ENCODE assay signal across 8 cellular contexts in the genomic region with DNA sequence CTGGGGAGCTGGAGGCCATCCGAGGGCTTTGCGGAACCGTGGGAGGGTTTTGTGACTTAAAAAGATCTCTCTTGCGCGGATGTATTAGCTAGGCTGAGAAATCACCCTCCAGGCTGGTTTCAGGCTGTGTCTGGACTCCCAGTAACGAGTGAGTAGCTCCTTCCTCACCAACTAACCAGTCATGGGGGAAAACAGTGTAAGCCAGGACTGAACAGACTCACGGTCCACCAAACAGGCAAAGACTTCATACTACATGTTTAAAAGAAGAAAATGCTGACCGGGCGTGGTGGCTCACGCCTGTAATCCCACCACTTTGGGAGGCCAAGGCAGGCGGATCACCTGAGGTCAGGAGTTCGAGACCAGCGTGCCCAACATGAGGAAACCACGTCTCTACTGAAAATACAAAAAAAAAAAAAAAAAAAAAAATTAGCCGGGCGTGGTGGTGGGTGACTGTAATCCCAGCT. TPM values are rescaled to one million over a fixed set of nuclear protein-coding genes. Genes with fewer than 3 reads are reported as not detected.
DNase-seq lines count a peak whose midpoint lies in the region; ATAC-seq and TF ChIP-seq lines count a peak whose summit lies in the region.

No MANE protein-coding gene starts in this region.

- H3K27ac Mint-ChIP-seq in H9, result peak overlapping the region; percentile 48 to 97 (median 90); a peak in 4 of 7 replicates
- peak overlapping the region; percentile 91 for H3K27ac Mint-ChIP-seq in activated CD4-positive, alpha-beta memory T cell treated with anti-CD3 and anti-CD28 coated beads for 36 hours

- DNase-seq in H9 (no peak), right atrium auricular region (ENCODE audit: low spot score) (no peak), HCEC 1CT (no peak)
- no peak for DNase-seq in activated CD4-positive, alpha-beta memory T cell treated with anti-CD3 and anti-CD28 coated beads for 36 hours

- no peaks in the 10 kb centered on the region; the same call in 1 of the 2 replicates for H3K79me2 ChIP-seq in H9 (ENCODE audit: insufficient read depth, low read length)

- H3K4me1 ChIP-seq in H9 (ENCODE audit: insufficient read depth, low read length) (no peaks in the 10 kb centered on the region), right atrium auricular region (peaks cover 0 to 32% of the 10 kb centered on the region in 2 donors), skeletal muscle satellite cell (ENCODE audit: control insufficient read depth, insufficient read depth, low read length) (peaks cover 12% of the 10 kb centered on the region)

- H3K56ac ChIP-seq in H9 (ENCODE audit: insufficient read length, low read depth, low read length), result no peak overlapping the region

- H4K20me1 ChIP-seq in H9 (ENCODE audit: control insufficient read depth, insufficient read depth, insufficient read length), result no peaks in the 10 kb centered on the region

- intact Hi-C loops in activated CD4-positive, alpha-beta memory T cell treated with anti-CD3 and anti-CD28 coated beads for 36 hours (cut with micrococcal nuclease), result no loop called here

- H2BK15ac ChIP-seq in H9 (ENCODE audit: low read depth, low read length), result no peak overlapping the region

- H3K4me3 Mint-ChIP-seq in H9, result peak overlapping the region; percentile 97 to 99
- peak overlapping the region; percentile 95 for H3K4me3 Mint-ChIP-seq in activated CD4-positive, alpha-beta memory T cell treated with anti-CD3 and anti-CD28 coated beads for 36 hours

- H3K36me3 Mint-ChIP-seq in H9 (ENCODE audit: insufficient read depth in 1 of 3, low read depth in 3 of 3), result peaks cover 1 to 23% (median 1%) of the 10 kb centered on the region in 3 experiments; a peak in 6 of 7 replicates
- H3K36me3 Mint-ChIP-seq in activated CD4-positive, alpha-beta memory T cell treated with anti-CD3 and anti-CD28 coated beads for 36 hours, result peaks cover 11% of the 10 kb centered on the region

- H2AK5ac ChIP-seq in H9 (ENCODE audit: insufficient read length, low read length), result no peak overlapping the region

- no peak overlapping the region for H3K18ac ChIP-seq in H9 (ENCODE audit: insufficient read length, low read depth, low read length)

- H3K27me3 ChIP-seq in H9 (ENCODE audit: insufficient read depth, low read length) (no peaks in the 10 kb centered on the region), right atrium auricular region (no peaks in the 10 kb centered on the region), skeletal muscle satellite cell (ENCODE audit: control insufficient read depth, insufficient read depth, low read length) (no peaks in the 10 kb centered on the region)

- ATAC-seq in HG03175 (IDR thresholded peaks at IDR 0.05; ENCODE audit: unreplicated experiment) (no peak), HG03432 (IDR thresholded peaks at IDR 0.05; ENCODE audit: unreplicated experiment) (no peak), HG03039 (IDR thresholded peaks at IDR 0.05; ENCODE audit: unreplicated experiment) (no peak)

- H3K27me3 Mint-ChIP-seq in H9 (ENCODE audit: low read depth), result peaks cover 3% of the 10 kb centered on the region; the same call in 1 of the 2 replicates
- no peaks in the 10 kb centered on the region for H3K27me3 Mint-ChIP-seq in activated CD4-positive, alpha-beta memory T cell treated with anti-CD3 and anti-CD28 coated beads for 36 hours

- no peak overlapping the region for H2BK5ac ChIP-seq in H9 (ENCODE audit: insufficient read length, low read length)

- no peak for TF ChIP-seq CTCF in H9 (conservative IDR thresholded peaks at IDR 0.05)
- no peak for TF ChIP-seq CTCF in right atrium auricular region (IDR thresholded peaks at IDR 0.05)

- no peak overlapping the region for H2BK120ac ChIP-seq in H9 (ENCODE audit: low read depth, low read length, poor library complexity, severe bottlenecking)

- peak overlapping the region; percentile 67 for H3K9ac ChIP-seq in H9 (ENCODE audit: extremely low read depth, insufficient read length, low read length)
- peak overlapping the region; percentile 94 for H3K9ac ChIP-seq in skeletal muscle satellite cell (ENCODE audit: low read depth, low read length)

- WGBS in H9 (ENCODE audit: extremely low coverage, insufficient read length, low lambda C conversion rate), result no CpG with 5 or more reads among the region's 16 CpGs

- H3K27ac ChIP-seq in H9 (ENCODE audit: insufficient read length, low read depth, low read length), result no peak overlapping the region
- peak overlapping the region; percentile 91 to 96 for H3K27ac ChIP-seq in right atrium auricular region

- CTCF ChIA-PET in activated CD4-positive, alpha-beta memory T cell treated with anti-CD3 and anti-CD28 coated beads for 36 hours (lab: Charles Lee), result interaction anchor here (1.6 to 3.1 kb wide), 6 partner anchors 16 to 198 kb away, joined by 3 to 21 read pairs (median 8); a partner anchor contains a TSS

- no peak overlapping the region for H2BK20ac ChIP-seq in H9 (ENCODE audit: low read depth, low read length, poor library complexity, severe bottlenecking)

- peaks cover 15% of the 10 kb centered on the region for H3K23me2 ChIP-seq in H9 (ENCODE audit: insufficient read length, low read depth, low read length, poor library complexity, severe bottlenecking)

- H3K4me1 Mint-ChIP-seq in H9, result peaks cover 12 to 15% of the 10 kb centered on the region in 2 experiments
- H3K4me1 Mint-ChIP-seq in activated CD4-positive, alpha-beta memory T cell treated with anti-CD3 and anti-CD28 coated beads for 36 hours (ENCODE audit: low read depth), result peaks cover 36% of the 10 kb centered on the region

- no peak overlapping the region for H2AFZ ChIP-seq in H9 (ENCODE audit: low read length)

- no peak overlapping the region for H3K4ac ChIP-seq in H9 (ENCODE audit: low read depth, low read length)

- no peak overlapping the region for H3K23ac ChIP-seq in H9 (ENCODE audit: insufficient read length, low read depth, low read length)

- H3K4me2 ChIP-seq in H9 (ENCODE audit: insufficient read depth, insufficient read length, low read length) (peak overlapping the region; percentile 66), skeletal muscle satellite cell (ENCODE audit: low read length) (peak overlapping the region; percentile 92)

- no peak overlapping the region for H3K14ac ChIP-seq in H9 (ENCODE audit: insufficient read depth, low read length)

- POLR2A ChIA-PET in activated CD4-positive, alpha-beta memory T cell treated with anti-CD3 and anti-CD28 coated beads for 36 hours (lab: Charles Lee), result interaction anchor here (1.8 to 2.4 kb wide), 5 partner anchors 16 to 134 kb away, joined by 8 to 15 read pairs (median 15); a partner anchor contains a TSS

- H4K5ac ChIP-seq in H9 (ENCODE audit: insufficient read length, low read depth, low read length), result no peak overlapping the region

- no peak overlapping the region for H3T11ph ChIP-seq in H9 (ENCODE audit: low read length)

- H3K4me3 ChIP-seq in right atrium auricular region, result peak overlapping the region; percentile 85 to 91
- H3K4me3 ChIP-seq in skeletal muscle satellite cell (ENCODE audit: low read length), result peak overlapping the region; percentile 91

- H3K9me3 ChIP-seq in H9 (ENCODE audit: control insufficient read depth, low read depth, low read length), result no peaks in the 10 kb centered on the region
- no peaks in the 10 kb centered on the region for H3K9me3 ChIP-seq in right atrium auricular region
- no peaks in the 10 kb centered on the region for H3K9me3 ChIP-seq in skeletal muscle satellite cell (replicated peaks; ENCODE audit: low read length)

- H3K79me1 ChIP-seq in H9 (ENCODE audit: insufficient read depth, low read depth, low read length, poor library complexity, severe bottlenecking), result peaks cover 3% of the 10 kb centered on the region

- H3K36me3 ChIP-seq in right atrium auricular region (peaks cover 3% of the 10 kb centered on the region), skeletal muscle satellite cell (ENCODE audit: insufficient read depth, low read length) (peaks cover 16% of the 10 kb centered on the region)

- no peak overlapping the region for H4K8ac ChIP-seq in H9 (replicated peaks; ENCODE audit: insufficient read length, low read depth, low read length)

- no peak overlapping the region for H4K91ac ChIP-seq in H9 (ENCODE audit: insufficient read length, low read depth, low read length)

- H2BK12ac ChIP-seq in H9 (ENCODE audit: insufficient read length, low read depth, low read length), result no peak overlapping the region

- H3K9me3 Mint-ChIP-seq in H9, result no peaks in the 10 kb centered on the region
- H3K9me3 Mint-ChIP-seq in activated CD4-positive, alpha-beta memory T cell treated with anti-CD3 and anti-CD28 coated beads for 36 hours, result no peaks in the 10 kb centered on the region

RNA-seq across cellular contexts. Expression of a gene that starts 0.8 kb away (rescaled TPM):
- 38.3 and 39.2 TPM in 2 replicates for total RNA-seq in H9 (2021)
- 10 to 100 TPM; 21.6 to 24.1 TPM for total RNA-seq in activated CD4-positive, alpha-beta memory T cell treated with anti-CD3 and anti-CD28 coated beads for 36 hours
- total RNA-seq in right atrium auricular region, result 1 to 10 TPM; 7.5 to 9.2 TPM
- 34.7 and 42.6 TPM in 2 replicates for total RNA-seq in skeletal muscle satellite cell (2012; rRNA removed)
